ENCODE assay signal across 33 cellular contexts in genomic region chr2:4668381-4668780, GRCh38.
"Had no signal": no experiment of that assay in that cellular context is flagged by ENCODE, and none has a peak within 500 bp of the region (broad histone marks: within the 10 kb centered on the region; RNA-seq: fewer than 3 reads in every experiment).

No MANE protein-coding gene starts in this region.

- H3K27ac ChIP-seq: ascending aorta, breast epithelium, cardiac muscle cell, coronary artery, dorsolateral prefrontal cortex, esophagus muscularis mucosa, foreskin keratinocyte, gastrocnemius medialis, heart left ventricle, VCaP had no signal

- DNase-seq: activated CD4-positive, alpha-beta memory T cell treated with anti-CD3 and anti-CD28 coated beads, Interleukin-2, amount 10 ng/mL, durations not matched to agents 7 days and 5 days; activated CD4-positive, alpha-beta T cell treated with anti-CD3 and anti-CD28 coated beads for 1 hour; activated CD4-positive, alpha-beta T cell treated with anti-CD3 and anti-CD28 coated beads for 4 hours; activated CD4-positive, alpha-beta T cell treated with anti-CD3 and anti-CD28 coated beads, Interleukin-2, amount 10 ng/mL, durations not matched to agents 7 days and 5 days; activated CD4-positive, alpha-beta T cell treated with anti-CD3 and anti-CD28 coated beads, Interleukin-2, amount 50 U/mL, for 4 hours; activated CD8-positive, alpha-beta memory T cell treated with anti-CD3 and anti-CD28 coated beads, Interleukin-2, amount 50 U/mL, for 48 hours; activated gamma-delta T cell; activated naive CD4-positive, alpha-beta T cell; activated naive CD4-positive, alpha-beta T cell treated with anti-CD3 and anti-CD28 coated beads, Interleukin-2, amount 10 ng/mL, durations not matched to agents 7 days and 5 days; activated naive CD8-positive, alpha-beta T cell treated with anti-CD3 and anti-CD28 coated beads, Interleukin-2, amount 10 ng/mL, durations not matched to agents 7 days and 5 days; activated T-cell treated with anti-CD3 and anti-CD28 coated beads for 4 hours; activated T-cell treated with anti-CD3 and anti-CD28 coated beads, Interleukin-2, amount 50 U/mL, for 24 hours; activated T-cell treated with anti-CD3 and anti-CD28 coated beads, Interleukin-2, amount 50 U/mL, for 72 hours; central memory CD4-positive, alpha-beta T cell; cerebellar nuclear complex; dorsolateral prefrontal cortex; effector memory CD4-positive, alpha-beta T cell; endodermal cell; erythroblast; foreskin keratinocyte; gastrocnemius medialis; glutamatergic neuron; heart left ventricle; T-helper 2 cell had no signal

- H3K9me3 ChIP-seq: ascending aorta, esophagus muscularis mucosa, gastrocnemius medialis, heart left ventricle had no signal

- H3K4me3 ChIP-seq: ascending aorta, breast epithelium, cardiac muscle cell, coronary artery, dorsolateral prefrontal cortex, esophagus muscularis mucosa, gastrocnemius medialis, heart left ventricle had no signal

- ATAC-seq: activated naive CD4-positive, alpha-beta T cell treated with anti-CD3 and anti-CD28 coated beads, Interleukin-2, amount 50 U/mL, for 72 hours; activated T-cell treated with anti-CD3 and anti-CD28 coated beads, Interleukin-2, amount 50 U/mL, for 72 hours; foreskin keratinocyte; gastrocnemius medialis; heart left ventricle; WTC11 had no signal

- FAIRE-seq: TTC549 had no signal

- H3K36me3 ChIP-seq: ascending aorta, breast epithelium, cardiac muscle cell, esophagus muscularis mucosa, gastrocnemius medialis, heart left ventricle had no signal

- H3K27me3 ChIP-seq: ascending aorta, breast epithelium, cardiac muscle cell, esophagus muscularis mucosa, foreskin keratinocyte, gastrocnemius medialis, heart left ventricle had no signal

- H3K4me1 ChIP-seq: ascending aorta, breast epithelium, esophagus muscularis mucosa, foreskin keratinocyte, gastrocnemius medialis, heart left ventricle had no signal
